In genomic region chr3:38738630-38739395, GRCh38 we compare ENCODE assay signal across 9 cellular contexts.
A peak's percentile ranks its signal among the peaks of the same experiment; 100 is the strongest.
DNase-seq lines count a peak whose midpoint lies in the region; ATAC-seq and TF ChIP-seq lines count a peak whose summit lies in the region.
"Had no signal": no experiment of that assay in that cellular context is flagged by ENCODE, and none has a peak within 500 bp of the region (broad histone marks: within the 10 kb centered on the region; RNA-seq: fewer than 3 reads in every experiment).

No MANE protein-coding gene starts in this region.

- H3K4me3 ChIP-seq in HEK293 (ENCODE audit: low read depth, low read length) = no peak overlapping the region
- H3K4me3 ChIP-seq in transverse colon = no peak overlapping the region
- H3K4me3 ChIP-seq: BLaER1 treated with 17β-estradiol and CSF1 and Interleukin-3, amounts not matched to agents 10 nM and 100 nM had no signal

- H3K4me1 ChIP-seq in HEK293 (ENCODE audit: control insufficient read depth, insufficient read depth, low read length) = no peaks in the 10 kb centered on the region
- H3K4me1 ChIP-seq in transverse colon = no peaks in the 10 kb centered on the region

- peak; percentile 9 for DNase-seq in NCI-H2029 (lab: John Stamatoyannopoulos, UW)
- no peak for DNase-seq in NCI-H2029 treated with DMSO at 0.1 percent for 48 hours (lab: John Stamatoyannopoulos, UW)
- peak; percentile 45 for DNase-seq in glomerular endothelial cell (ENCODE audit: extremely low read depth, low read depth, low spot score)
- DNase-seq in transverse colon = peak; percentile 28
- no peak for DNase-seq in HPDE6-E6E7 (ENCODE audit: extremely low spot score)

- no peak for TF ChIP-seq POLR2A in transverse colon (IDR thresholded peaks at IDR 0.05)

- TF ChIP-seq CTCF in HEK293 (tag by site-specific recombination; IDR thresholded peaks at IDR 0.05) = no peak
- peak in 3 of 5 experiments; percentile 17 to 33 (median 28) for TF ChIP-seq CTCF in transverse colon (IDR thresholded peaks at IDR 0.05)

- POLR2A ChIA-PET in HEK293 (lab: Yijun Ruan, JAX) = no interaction called here

- no peaks in the 10 kb centered on the region for H3K27me3 ChIP-seq in transverse colon
- H3K27me3 ChIP-seq: BLaER1 treated with 17β-estradiol and CSF1 and Interleukin-3, amounts not matched to agents 10 nM and 100 nM had no signal

- intact Hi-C loops in transverse colon (cut with DNase I; ENCODE audit: low total_unique reads) = no loop called here

- H3K36me3 ChIP-seq in HEK293 (ENCODE audit: control insufficient read depth in 2 of 2, insufficient read depth in 1 of 2, low read length in 2 of 2) = no peaks in the 10 kb centered on the region
- H3K36me3 ChIP-seq in transverse colon = no peaks in the 10 kb centered on the region
- H3K36me3 ChIP-seq: BLaER1 treated with 17β-estradiol and CSF1 and Interleukin-3, amounts not matched to agents 10 nM and 100 nM had no signal

- TF ChIP-seq EP300 in transverse colon (IDR thresholded peaks at IDR 0.05; ENCODE audit: low read depth) = no peak

- CTCF ChIA-PET in HEK293 (lab: Yijun Ruan, JAX) = interaction anchor here (0.6 to 3.2 kb wide), 24 partner anchors 9 to 720 kb away, joined by 3 to 18 read pairs (median 4); no protein-coding TSS in a partner anchor

- 50 to 57% methylated on average over 2 to 13 of the region's 13 CpGs for WGBS in transverse colon (ENCODE audit: low coverage in 1 of 2), 2 donors

- H3K27ac ChIP-seq in HEK293 (ENCODE audit: extremely low read depth, low read depth, low read length) (no peak overlapping the region), transverse colon (no peak overlapping the region)
- H3K27ac ChIP-seq: BLaER1 treated with 17β-estradiol and CSF1 and Interleukin-3, amounts not matched to agents 10 nM and 100 nM had no signal

- H3K9me3 ChIP-seq in HEK293 (ENCODE audit: control insufficient read depth, insufficient read depth, low read depth, low read length) = no peaks in the 10 kb centered on the region
- no peaks in the 10 kb centered on the region for H3K9me3 ChIP-seq in transverse colon
- H3K9me3 ChIP-seq: BLaER1 treated with 17β-estradiol and CSF1 and Interleukin-3, amounts not matched to agents 10 nM and 100 nM had no signal

- in situ Hi-C loops in transverse colon (cut with MboI; ENCODE audit: low pct_ligation_motif_present in 1 of 4, low pct_unique_long_range_greater_than_20kb in 1 of 4, low sequenced_read_pairs in 3 of 4) = no loop called here

- peak; percentile 93 for ATAC-seq in SK-N-SH treated with all-trans-retinoic acid at 6 μM for 48 hours
- ATAC-seq in GM21515 (IDR thresholded peaks at IDR 0.05; ENCODE audit: unreplicated experiment) = no peak

TF ChIP-seq in HEK293, 187 proteins besides CTCF, POLR2A, EP300 and RAD21:
- no peak for TF ChIP-seq GFI1B (tag by site-specific recombination; IDR thresholded peaks at IDR 0.05)
- TF ChIP-seq PRDM6 (tag by site-specific recombination; IDR thresholded peaks at IDR 0.05) = no peak
- TF ChIP-seq SCRT2 (tag by site-specific recombination; IDR thresholded peaks at IDR 0.05) = peak; percentile 97
- no peak for TF ChIP-seq ZNF19 (tag by site-specific recombination; IDR thresholded peaks at IDR 0.05; ENCODE audit: low read depth)
- TF ChIP-seq FEZF1 (tag by site-specific recombination; IDR thresholded peaks at IDR 0.05) = no peak
- TF ChIP-seq ZNF423 (tag by site-specific recombination; IDR thresholded peaks at IDR 0.05) = no peak
- TF ChIP-seq ZNF654 (tag by site-specific recombination; IDR thresholded peaks at IDR 0.05; ENCODE audit: low read depth) = peak; percentile 39; the same call in 1 of the 2 replicates
- TF ChIP-seq ZNF121 (tag by site-specific recombination; IDR thresholded peaks at IDR 0.05) = no peak
- peak; percentile 99 for TF ChIP-seq SCRT1 (tag by site-specific recombination; IDR thresholded peaks at IDR 0.05; ENCODE audit: borderline replicate concordance)
- no peak for TF ChIP-seq ZBTB1 (tag by site-specific recombination; IDR thresholded peaks at IDR 0.05)
- no peak for TF ChIP-seq ZNF560 (tag by site-specific recombination; IDR thresholded peaks at IDR 0.05; ENCODE audit: borderline replicate concordance)
- TF ChIP-seq EGR2 (tag by site-specific recombination; IDR thresholded peaks at IDR 0.05; ENCODE audit: low read depth) = no peak

TF ChIP-seq in SK-N-SH treated with all-trans-retinoic acid at 6 μM for 48 hours, 23 proteins besides CTCF, POLR2A, EP300 and RAD21:
- no peak for TF ChIP-seq CREB5 (CRISPR knock-in tag; IDR thresholded peaks at IDR 0.05; ENCODE audit: low read depth)
- no peak for TF ChIP-seq OSR1 (CRISPR knock-in tag; IDR thresholded peaks at IDR 0.05)
- no peak for TF ChIP-seq ZFP30 (CRISPR knock-in tag; IDR thresholded peaks at IDR 0.05)
- no peak for TF ChIP-seq TSHZ2 (CRISPR knock-in tag; IDR thresholded peaks at IDR 0.05)
- TF ChIP-seq ARNTL (CRISPR knock-in tag; IDR thresholded peaks at IDR 0.05; ENCODE audit: borderline replicate concordance, low read depth) = no peak

Comparison
In these comparisons a context has a peak if more than half of its experiments do, and no peak if none do; other contexts are left out.
1. DNase-seq: peak in NCI-H2029 (single experiment), glomerular endothelial cell (single experiment) and transverse colon (single experiment); none in NCI-H2029 treated with DMSO at 0.1 percent for 48 hours (single experiment) and HPDE6-E6E7 (single experiment).